8 cellular contexts compared by ENCODE assay signal in genomic region chr1:43367904-43368645, GRCh38. TPM values are rescaled to one million over a fixed set of nuclear protein-coding genes. Genes with fewer than 3 reads are reported as not detected.
A peak's percentile ranks its signal among the peaks of the same experiment; 100 is the strongest.
DNase-seq lines count a peak whose midpoint lies in the region; ATAC-seq and TF ChIP-seq lines count a peak whose summit lies in the region.

Gene ELOVL1 (minus strand): TSS chr1:43368011. CDS start chr1:43365609, 2,402 bp downstream.

- H3K4me3 ChIP-seq in epithelial cell of proximal tubule (ENCODE audit: low read depth, low read length) (peak within 1 kb of the TSS; percentile 94), mucosa of stomach (ENCODE audit: low read length) (peak within 1 kb of the TSS; percentile 39)

- H3K36me3 ChIP-seq in mucosa of stomach (ENCODE audit: control insufficient read depth, insufficient read depth, low read length): peaks cover 21% of the 10 kb centered on the region

- TF ChIP-seq RAD21 in Ishikawa (IDR thresholded peaks at IDR 0.05; ENCODE audit: low read depth): peak; percentile 25; the same call in 1 of the 2 replicates

- peak; percentile 54 for DNase-seq in DMS 273 treated with DMSO at 0.1 percent for 48 hours (lab: John Stamatoyannopoulos, UW)
- DNase-seq in OCI-M1 (lab: John Stamatoyannopoulos, UW): peak; percentile 95
- peak; percentile 63 for DNase-seq in activated T-cell treated with anti-CD3 and anti-CD28 coated beads for 4 hours
- no peak for DNase-seq in epithelial cell of proximal tubule (ENCODE audit: low read depth)
- DNase-seq in stimulated activated CD8-positive, alpha-beta memory T cell treated with anti-CD3 and anti-CD28 coated beads, Interleukin-7, amount 100 ng/mL, for 1 hour (ENCODE audit: low read depth in 2 of 2): peak; percentile 75 to 76

- TF ChIP-seq EP300 in Ishikawa (IDR thresholded peaks at IDR 0.05; ENCODE audit: borderline replicate concordance): no peak; the same call in 1 of the 2 replicates

- peak within 1 kb of the TSS; percentile 85 for H3K9ac ChIP-seq in mucosa of stomach (ENCODE audit: low read length)

- H3K9me3 ChIP-seq in mucosa of stomach (ENCODE audit: control insufficient read depth, low read length): no peaks in the 10 kb centered on the region

- H3K4me1 ChIP-seq in mucosa of stomach (ENCODE audit: control insufficient read depth, insufficient read depth, low read length): peaks cover 39% of the 10 kb centered on the region

- TF ChIP-seq CTCF in epithelial cell of proximal tubule (conservative IDR thresholded peaks at IDR 0.05; ENCODE audit: low read depth, low read length): peak; percentile 25

- ATAC-seq in GM21526 (IDR thresholded peaks at IDR 0.05; ENCODE audit: low FRiP score, unreplicated experiment): peak; percentile 61

- no peaks in the 10 kb centered on the region for H3K27me3 ChIP-seq in mucosa of stomach (ENCODE audit: control insufficient read depth, insufficient read depth, low read length)

TF ChIP-seq in Ishikawa, 13 proteins besides CTCF, POLR2A, EP300 and RAD21:
- TF ChIP-seq FOXM1 (IDR thresholded peaks at IDR 0.05; ENCODE audit: borderline replicate concordance, low read depth): no peak
- TF ChIP-seq MAX (IDR thresholded peaks at IDR 0.05): peak; percentile 95
- peak; percentile 64 for TF ChIP-seq TAF1 (IDR thresholded peaks at IDR 0.05; ENCODE audit: low read depth)
- TF ChIP-seq TCF12 (IDR thresholded peaks at IDR 0.05; ENCODE audit: low read depth): 0 out of 2 replicates have a peak, but pooled peaks have one; percentile 6
- 0 out of 2 replicates have a peak, but pooled peaks have one; percentile 13 for TF ChIP-seq NFIC (IDR thresholded peaks at IDR 0.05)
TF ChIP-seq in Ishikawa: peak in this region for 4.

RNA-seq across cellular contexts. Expression of gene ELOVL1, which starts in this region (rescaled TPM):
- 100 and 143 TPM in 2 replicates for total RNA-seq in epithelial cell of proximal tubule
